ENCODE assay signal across 10 cellular contexts in genomic region chr2:159982270-159982669, GRCh38.
DNase-seq lines count a peak whose midpoint lies in the region; ATAC-seq, FAIRE-seq and TF ChIP-seq lines count a peak whose summit lies in the region.
"Had no signal": no experiment of that assay in that cellular context is flagged by ENCODE, and none has a peak within 500 bp of the region (broad histone marks: within the 10 kb centered on the region; RNA-seq: fewer than 3 reads in every experiment).

No MANE protein-coding gene starts in this region.

- H3K9me1 ChIP-seq in endothelial cell of umbilical vein (replicated peaks; ENCODE audit: control insufficient read depth, extremely low read depth, insufficient read depth, low read length): no peaks in the 10 kb centered on the region

- H3K4me3 ChIP-seq in endothelial cell of umbilical vein (replicated peaks in 1 of 3; ENCODE audit: insufficient read depth in 1 of 3, low read depth in 1 of 3, low read length in 3 of 3): no peak overlapping the region

- H3K4me1 ChIP-seq in endothelial cell of umbilical vein (ENCODE audit: control insufficient read depth, extremely low read depth, insufficient read depth, low read length): peaks cover 11% of the 10 kb centered on the region

- peak; percentile 32 for DNase-seq in Caki2 (ENCODE audit: low read depth)
- peak; percentile 5 for DNase-seq in NCI-H69 (lab: John Stamatoyannopoulos, UW)
- peak; percentile 85 for DNase-seq in endothelial cell of umbilical vein (ENCODE audit: low read depth, low spot score)
- peak; percentile 76 for DNase-seq in non-pigmented ciliary epithelial cell (ENCODE audit: low read depth)
- no peak for DNase-seq in SIG-M5 treated with dmso at 0.1 percent for 504 hours (lab: John Stamatoyannopoulos, UW; ENCODE audit: unreplicated experiment)
- no peak for DNase-seq in stimulated activated naive CD8-positive, alpha-beta T cell treated with anti-CD3 and anti-CD28 coated beads, Interleukin-15, Interleukin-2, amounts not matched to agents 100 U/mL and 50 U/mL, for 24 hours
- no peak for DNase-seq in D721Med (ENCODE audit: insufficient read length, low spot score)
- DNase-seq: SHP77 treated with DMSO at 0.1 percent for 48 hours; stimulated activated CD4-positive, alpha-beta T cell treated with anti-CD3 and anti-CD28 coated beads, Interleukin-2, amount 100 ng/mL, for 24 hours had no signal

- POLR2A ChIA-PET in endothelial cell of umbilical vein (lab: Charles Lee): interaction anchor here (0.6 to 1.0 kb wide), 2 partner anchors 366 to 1140 kb away, joined by 3 to 4 read pairs; partner anchors contain the start of gene BAZ2B

- H3K9ac ChIP-seq in endothelial cell of umbilical vein (replicated peaks; ENCODE audit: extremely low read depth, insufficient read depth, low read length): no peak overlapping the region

- no peaks in the 10 kb centered on the region for H3K9me3 ChIP-seq in endothelial cell of umbilical vein (replicated peaks; ENCODE audit: control insufficient read depth, insufficient read depth, low read length)

- H3K79me2 ChIP-seq in endothelial cell of umbilical vein (ENCODE audit: control insufficient read depth, insufficient read depth, low read length): no peaks in the 10 kb centered on the region

- ATAC-seq in stimulated activated naive CD8-positive, alpha-beta T cell treated with anti-CD3 and anti-CD28 coated beads, Interleukin-15, Interleukin-2, amounts not matched to agents 100 U/mL and 50 U/mL, for 24 hours: no peak
- ATAC-seq in HG03354 (IDR thresholded peaks at IDR 0.05; ENCODE audit: poor library complexity, severe bottlenecking, unreplicated experiment): no peak

- in situ Hi-C loops in Caki2 (cut with HindIII; ENCODE audit: low pct_unique_long_range_greater_than_20kb, low sequenced_read_pairs): no loop called here

- FAIRE-seq in endothelial cell of umbilical vein (lab: Jason Lieb, UNC) (peak; percentile 79), D721Med (lab: Jason Lieb, UNC) (no peak)

- H3K27ac ChIP-seq in endothelial cell of umbilical vein (ENCODE audit: insufficient read depth, low read depth, low read length): no peak overlapping the region

- H3K4me2 ChIP-seq in endothelial cell of umbilical vein (ENCODE audit: insufficient read depth, low read length): no peak overlapping the region

- no peak for TF ChIP-seq POLR2A in endothelial cell of umbilical vein (IDR thresholded peaks at IDR 0.05; ENCODE audit: low read depth, low read length)

- no peak for TF ChIP-seq CTCF in endothelial cell of umbilical vein (IDR thresholded peaks at IDR 0.05; ENCODE audit: extremely low read depth in 1 of 2, insufficient read depth in 1 of 2, low read depth in 1 of 2, low read length in 2 of 2)
- TF ChIP-seq CTCF in D721Med (IDR thresholded peaks at IDR 0.05; ENCODE audit: insufficient read depth, missing control alignments): no peak

- BruUV-seq in endothelial cell of umbilical vein (replicated peaks; lab: Mats Ljungman, UMichigan): no TSS peak

- intact Hi-C loops in endothelial cell of umbilical vein (cut with micrococcal nuclease): no loop called here

- CTCF ChIA-PET in endothelial cell of umbilical vein (lab: Charles Lee): interaction anchor here (0.8 to 2.5 kb wide), 9 partner anchors 13 to 1082 kb away, joined by 3 to 14 read pairs (median 4); no protein-coding TSS in a partner anchor

- no peak overlapping the region for H2AFZ ChIP-seq in endothelial cell of umbilical vein (ENCODE audit: low read depth, low read length)

- no peaks in the 10 kb centered on the region for H3K27me3 ChIP-seq in endothelial cell of umbilical vein (ENCODE audit: control insufficient read depth in 2 of 2, insufficient read depth in 2 of 2, low read length in 2 of 2)

- H4K20me1 ChIP-seq in endothelial cell of umbilical vein (replicated peaks; ENCODE audit: control insufficient read depth, extremely low read depth, insufficient read depth, low read length): no peaks in the 10 kb centered on the region

- H3K36me3 ChIP-seq in endothelial cell of umbilical vein (ENCODE audit: control insufficient read depth in 2 of 2, extremely low read depth in 1 of 2, insufficient read depth in 2 of 2, low read length in 2 of 2): no peaks in the 10 kb centered on the region

- dilution Hi-C loops in endothelial cell of umbilical vein (cut with MboI; ENCODE audit: extremely low pct_ligation_motif_present, low sequenced_read_pairs): no loop called here

TF ChIP-seq in endothelial cell of umbilical vein, 7 proteins besides CTCF, POLR2A, EP300 and RAD21:
- TF ChIP-seq FOS (IDR thresholded peaks at IDR 0.05; ENCODE audit: borderline replicate concordance, insufficient read depth, low read length) (peak; percentile 45), GATA2 (IDR thresholded peaks at IDR 0.05; ENCODE audit: insufficient read depth, insufficient read length, low read depth, low read length) (no peak)

Comparison
In these comparisons a context has a peak if more than half of its experiments do, and no peak if none do; other contexts are left out.
1. DNase-seq: peak in Caki2 (single experiment), NCI-H69 (single experiment), endothelial cell of umbilical vein (single experiment) and non-pigmented ciliary epithelial cell (single experiment); none in SIG-M5 treated with dmso at 0.1 percent for 504 hours (single experiment), stimulated activated naive CD8-positive, alpha-beta T cell treated with anti-CD3 and anti-CD28 coated beads, Interleukin-15, Interleukin-2, amounts not matched to agents 100 U/mL and 50 U/mL, for 24 hours (single experiment) and D721Med (single experiment).